In the genomic region with DNA sequence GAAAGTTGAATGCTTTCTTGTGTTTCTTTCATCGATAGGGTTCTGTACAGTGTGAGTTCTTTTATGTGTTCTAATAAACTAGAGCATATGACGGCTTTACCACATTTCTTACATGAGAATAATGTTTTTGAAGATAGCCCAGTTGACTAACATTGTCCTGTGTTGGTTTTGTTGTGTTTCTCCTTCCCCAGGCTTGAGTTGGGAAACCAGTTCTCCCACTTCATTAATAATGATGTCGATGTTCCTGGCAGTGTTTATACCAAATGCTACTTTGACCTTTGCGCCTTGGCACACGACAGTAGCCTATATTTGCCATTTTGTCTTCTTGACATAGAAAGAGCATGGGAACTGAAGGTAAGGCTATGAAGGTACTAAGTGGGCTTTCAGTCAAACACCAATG, we compare ENCODE assay signal across 26 cellular contexts. TPM values are rescaled to one million over a fixed set of nuclear protein-coding genes. Genes with fewer than 3 reads are reported as not detected.
A peak's percentile ranks its signal among the peaks of the same experiment; 100 is the strongest.
DNase-seq lines count a peak whose midpoint lies in the region; ATAC-seq, FAIRE-seq and TF ChIP-seq lines count a peak whose summit lies in the region.
"Had no signal": no experiment of that assay in that cellular context is flagged by ENCODE, and none has a peak within 500 bp of the region (broad histone marks: within the 10 kb centered on the region; RNA-seq: fewer than 3 reads in every experiment).

No MANE protein-coding gene starts in this region.

- H3K9ac ChIP-seq in GM12878 (ENCODE audit: control insufficient read depth, insufficient read depth, low read length), result no peak overlapping the region

- SMC1A ChIA-PET in GM12878 (lab: Charles Lee; ENCODE audit: uncharacterized antibody, unreplicated experiment), result interaction anchor here (1.3 to 7.9 kb wide), 3 partner anchors 9 to 12 kb away, joined by 3 to 112 read pairs (median 4); a partner anchor contains a TSS

- TF ChIP-seq EP300 in GM12878 (IDR thresholded peaks at IDR 0.05; ENCODE audit: borderline replicate concordance in 1 of 2, control insufficient read depth in 1 of 2, low read depth in 2 of 2, low read length in 2 of 2), result no peak

- RAD21 ChIA-PET in GM12878 (lab: Charles Lee; ENCODE audit: unreplicated experiment), result no interaction called here

- intact Hi-C loops in GM12878 (cut with micrococcal nuclease; ENCODE audit: unreplicated experiment) (no loop called here), mucosa of descending colon (cut with DNase I, micrococcal nuclease) (no loop called here)

- H3K4me2 ChIP-seq in GM12878 (ENCODE audit: control insufficient read depth, insufficient read depth), result no peak overlapping the region

- H2AFZ ChIP-seq in GM12878 (ENCODE audit: control insufficient read depth, low read depth, low read length), result no peak overlapping the region

- H3K36me3 ChIP-seq in GM12878 (ENCODE audit: control insufficient read depth in 2 of 2, insufficient read depth in 2 of 2, low read length in 1 of 2) (no peaks in the 10 kb centered on the region), mucosa of descending colon (ENCODE audit: low read depth) (no peaks in the 10 kb centered on the region)
- H3K36me3 ChIP-seq: BE2C, heart left ventricle, uterus had no signal

- CTCF ChIA-PET in GM12878 (lab: Yijun Ruan, JAX), result interaction anchor here (10.5 kb wide), 1 partner anchor 12 kb away, joined by 145 read pairs; a partner anchor contains a TSS

- no peak overlapping the region for H3K4me3 ChIP-seq in LNCaP clone FGC (ENCODE audit: low read depth, low read length)
- no peak overlapping the region for H3K4me3 ChIP-seq in GM12878
- no peak overlapping the region for H3K4me3 ChIP-seq in mucosa of descending colon
- H3K4me3 ChIP-seq: heart left ventricle, skin epidermis, uterus had no signal

- 88% methylated on average over 5 of the region's 5 CpGs for WGBS in GM12878 (ENCODE audit: insufficient coverage, insufficient replicate concordance, low lambda C conversion rate, missing lambda C conversion rate)

- H3K9me3 ChIP-seq in GM12878 (replicated peaks; ENCODE audit: control insufficient read depth, insufficient read depth, low read length), result no peaks in the 10 kb centered on the region; the same call in 1 of the 3 replicates
- no peaks in the 10 kb centered on the region for H3K9me3 ChIP-seq in mucosa of descending colon
- H3K9me3 ChIP-seq: BE2C, heart left ventricle, uterus had no signal

- FAIRE-seq in GM12878 (lab: Jason Lieb, UNC), result peak; percentile 7
- FAIRE-seq: GM12892 had no signal

- no TSS peak for BruUV-seq in GM12878 (replicated peaks; lab: Mats Ljungman, UMichigan)

- DNase-seq in LNCaP clone FGC (ENCODE audit: low read depth), result peak; percentile 89
- no peak for DNase-seq in GM12878 (ENCODE audit: low read depth, low spot score)
- peak in 1 of 3 donors; percentile 56 for DNase-seq in mucosa of descending colon
- DNase-seq in HK-2 (ENCODE audit: unreplicated experiment), result no peak
- no peak for DNase-seq in substantia nigra (lab: John Stamatoyannopoulos, UW)
- DNase-seq: activated CD4-positive, alpha-beta T cell treated with anti-CD3 and anti-CD28 coated beads, Interleukin-2, amount 10 ng/mL, durations not matched to agents 7 days and 5 days; anterior cingulate cortex; BE2C; caudate nucleus; H9; heart left ventricle; IMR-90; mesenchymal stem cell; naive B cell; NCI-H2171 treated with DMSO at 0.1 percent for 48 hours; NCI-H69; stimulated activated CD4-positive, alpha-beta T cell treated with anti-CD3 and anti-CD28 coated beads, Interleukin-2, amount 100 ng/mL, for 24 hours; uterus had no signal

- no peak for ATAC-seq in GM12878
- ATAC-seq in mucosa of descending colon, result peak; percentile 82
- no peak for ATAC-seq in GM21515 (IDR thresholded peaks at IDR 0.05; ENCODE audit: unreplicated experiment)
- ATAC-seq in GM19452 (IDR thresholded peaks at IDR 0.05; ENCODE audit: unreplicated experiment), result no peak
- ATAC-seq: heart left ventricle had no signal

- no peak for TF ChIP-seq RAD21 in GM12878 (IDR thresholded peaks at IDR 0.05; ENCODE audit: insufficient read depth, low read depth, low read length)

- POLR2A ChIA-PET in GM12878 (lab: Charles Lee), result no interaction called here

- TF ChIP-seq CTCF in 22Rv1 (IDR thresholded peaks at IDR 0.05), result no peak
- TF ChIP-seq CTCF in LNCaP clone FGC (IDR thresholded peaks at IDR 0.05; ENCODE audit: control insufficient read depth, extremely low read depth, insufficient read depth), result no peak
- TF ChIP-seq CTCF in GM12878 (IDR thresholded peaks at IDR 0.05 in 2 of 3, conservative IDR thresholded peaks at IDR 0.05 in 1 of 3; ENCODE audit: control insufficient read depth in 2 of 3, extremely low read depth in 1 of 3, insufficient read depth in 1 of 3, low read depth in 3 of 3, low read length in 3 of 3), result no peak
- no peak for TF ChIP-seq CTCF in mucosa of descending colon (IDR thresholded peaks at IDR 0.05)

- no peaks in the 10 kb centered on the region; a peak in 2 of 4 replicates for H3K27me3 ChIP-seq in GM12878 (replicated peaks in 1 of 2; ENCODE audit: control insufficient read depth in 2 of 2, insufficient read depth in 2 of 2, low read length in 1 of 2)
- H3K27me3 ChIP-seq: heart left ventricle, uterus had no signal

- no peaks in the 10 kb centered on the region for H4K20me1 ChIP-seq in GM12878 (ENCODE audit: control insufficient read depth, insufficient read depth)

- in situ Hi-C loops in GM12878 (cut with MboI), result loop anchor here (25.0 kb wide), 1 partner anchor 744 kb away; no protein-coding TSS in a partner anchor

- TF ChIP-seq POLR2A in GM12878 (IDR thresholded peaks at IDR 0.05; ENCODE audit: low read depth, low read length), result no peak

- no peaks in the 10 kb centered on the region for H3K79me2 ChIP-seq in GM12878 (ENCODE audit: control insufficient read depth, insufficient read depth, low read length)

- H3K27ac ChIP-seq in 22Rv1 (peak overlapping the region; percentile 75), GM12878 (ENCODE audit: control insufficient read depth, insufficient read depth) (no peak overlapping the region), substantia nigra (ENCODE audit: low read depth, low read length, poor library complexity, severe bottlenecking) (no peak overlapping the region)
- H3K27ac ChIP-seq: heart left ventricle, skin epidermis, uterus had no signal

- H3K4me1 ChIP-seq in GM12878 (ENCODE audit: control insufficient read depth, insufficient read depth, low read length), result peaks cover 12% of the 10 kb centered on the region
- peaks cover 14% of the 10 kb centered on the region for H3K4me1 ChIP-seq in mucosa of descending colon (ENCODE audit: low read depth)
- H3K4me1 ChIP-seq: BE2C, heart left ventricle, uterus had no signal

TF ChIP-seq in GM12878, 131 proteins besides CTCF, POLR2A, EP300 and RAD21 (continues in another document):
- TF ChIP-seq, protein P1, sequence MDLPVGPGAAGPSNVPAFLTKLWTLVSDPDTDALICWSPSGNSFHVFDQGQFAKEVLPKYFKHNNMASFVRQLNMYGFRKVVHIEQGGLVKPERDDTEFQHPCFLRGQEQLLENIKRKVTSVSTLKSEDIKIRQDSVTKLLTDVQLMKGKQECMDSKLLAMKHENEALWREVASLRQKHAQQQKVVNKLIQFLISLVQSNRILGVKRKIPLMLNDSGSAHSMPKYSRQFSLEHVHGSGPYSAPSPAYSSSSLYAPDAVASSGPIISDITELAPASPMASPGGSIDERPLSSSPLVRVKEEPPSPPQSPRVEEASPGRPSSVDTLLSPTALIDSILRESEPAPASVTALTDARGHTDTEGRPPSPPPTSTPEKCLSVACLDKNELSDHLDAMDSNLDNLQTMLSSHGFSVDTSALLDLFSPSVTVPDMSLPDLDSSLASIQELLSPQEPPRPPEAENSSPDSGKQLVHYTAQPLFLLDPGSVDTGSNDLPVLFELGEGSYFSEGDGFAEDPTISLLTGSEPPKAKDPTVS (IDR thresholded peaks at IDR 0.05; ENCODE audit: low read depth, low read length), result no peak

RNA-seq across cellular contexts. Expression of a gene that starts 14.4 kb away (rescaled TPM):
- total RNA-seq in GM12878 (2013; cell fraction: nucleolus; rRNA removed), result 57.9 and 58.0 TPM in 2 replicates
- total RNA-seq in GM12878 (2014; rRNA removed), result 4.2 and 5.1 TPM in 2 replicates
- total RNA-seq in GM12878 (2014; rRNA removed; fragmentation: Illumina TruSeq; extraction: Trizol), result 7.8 and 9.0 TPM in 2 replicates
- total RNA-seq in GM12878 (2021), result 5.9 and 6.2 TPM in 2 replicates
- 1.3 TPM for polyA plus RNA-seq in GM12878 (2011; ENCODE audit: low read depth)
- polyA plus RNA-seq in GM12878 (2011; rRNA removed), result 4.8 and 5.7 TPM in 2 replicates
- polyA plus RNA-seq in GM12878 (2011; cell fraction: cytosol; rRNA removed), result 3.5 and 4.3 TPM in 2 replicates
- polyA plus RNA-seq in GM12878 (2011; cell fraction: nucleus; rRNA removed), result 6.3 and 7.5 TPM in 2 replicates
- polyA plus RNA-seq in GM12878 (2012), result 2.5 TPM in 2 replicates
- 5.1 and 5.6 TPM in 2 replicates for polyA plus RNA-seq in GM12878 (2014; fragmentation: Illumina TruSeq; extraction: Trizol)
- polyA plus RNA-seq in GM12878 (2014; fragmentation: Nextera tagmentation; extraction: Ambion mirVana), result under 1 TPM; 0.55 to 0.82 TPM
- polyA plus RNA-seq in GM12878 (2014; rRNA removed), result 3.4 and 4.7 TPM in 2 replicates
- 1 to 10 TPM; 1.1 to 4.1 TPM for polyA plus RNA-seq in GM12878 (2016; fragmentation: Nextera tagmentation; extraction: Ambion mirVana)
- 5.9 and 6.5 TPM in 2 replicates for polyA minus RNA-seq in GM12878 (2011; rRNA and poly(A)+ RNA removed)
- polyA minus RNA-seq in GM12878 (2011; cell fraction: cytosol; rRNA and poly(A)+ RNA removed), result 1.5 and 3.0 TPM in 2 replicates
- polyA minus RNA-seq in GM12878 (2011; cell fraction: nucleus; rRNA and poly(A)+ RNA removed), result 7.7 and 13.2 TPM in 2 replicates
- total RNA-seq in mucosa of descending colon, result 1 to 10 TPM; 5.5 to 9.6 (median 8.2) TPM

RNA-seq across cellular contexts. Expression of a gene that starts 59.9 kb away (rescaled TPM):
- not detected in 2 replicates for total RNA-seq in GM12878 (2013; cell fraction: nucleolus; rRNA removed)
- total RNA-seq in GM12878 (2014; rRNA removed) (not detected in 2 replicates), GM12878 (2014; rRNA removed; fragmentation: Illumina TruSeq; extraction: Trizol) (not detected in 2 replicates), GM12878 (2021) (not detected in 2 replicates), mucosa of descending colon (not detected)
- polyA plus RNA-seq in GM12878 (2011; ENCODE audit: low read depth), result 0.22 TPM
- polyA plus RNA-seq in GM12878 (2011; rRNA removed) (not detected in 2 replicates), GM12878 (2014; fragmentation: Illumina TruSeq; extraction: Trizol) (not detected in 2 replicates), GM12878 (2014; fragmentation: Nextera tagmentation; extraction: Ambion mirVana) (under 1 TPM in 1 of 2 experiments, not detected in 1; 0.03 TPM), GM12878 (2014; rRNA removed) (0.05 TPM in 1 of 2 replicates, not detected in the other), GM12878 (2016; fragmentation: Nextera tagmentation; extraction: Ambion mirVana) (under 1 TPM; 0.12 to 0.39 TPM)
- polyA plus RNA-seq in GM12878 (2011; cell fraction: cytosol; rRNA removed), result not detected in 2 replicates
- polyA plus RNA-seq in GM12878 (2011; cell fraction: nucleus; rRNA removed), result not detected in 2 replicates
- polyA plus RNA-seq in GM12878 (2012), result 0.27 and 0.74 TPM in 2 replicates
- not detected in 2 replicates for polyA minus RNA-seq in GM12878 (2011; rRNA and poly(A)+ RNA removed)
- not detected in 2 replicates for polyA minus RNA-seq in GM12878 (2011; cell fraction: cytosol; rRNA and poly(A)+ RNA removed)
- polyA minus RNA-seq in GM12878 (2011; cell fraction: nucleus; rRNA and poly(A)+ RNA removed), result not detected in 2 replicates
- total RNA-seq: A673; activated CD4-positive, alpha-beta T cell treated with anti-CD3 and anti-CD28 coated beads, Interleukin-2, amount 10 ng/mL, durations not matched to agents 7 days and 5 days; fibroblast of villous mesenchyme; heart left ventricle; IMR-90; T-helper 2 cell treated with Interferon-gamma antibody and Interleukin-4, amounts not matched to agents 100 ng/mL and 5 ng/mL, for 36 hours; uterus had no signal
- polyA plus RNA-seq: heart left ventricle, IMR-90 had no signal
